Comparison of ENCODE assay signal across 29 cellular contexts in genomic region chr13:109881961-109882558, GRCh38.
"Had no signal": no experiment of that assay in that cellular context is flagged by ENCODE, and none has a peak within 500 bp of the region (broad histone marks: within the 10 kb centered on the region; RNA-seq: fewer than 3 reads in every experiment).

No MANE protein-coding gene starts in this region.

- H3K27me3 ChIP-seq: ascending aorta, gastrocnemius medialis, heart left ventricle had no signal

- DNase-seq: activated CD4-positive, alpha-beta memory T cell treated with anti-CD3 and anti-CD28 coated beads for 36 hours; activated CD4-positive, alpha-beta T cell treated with anti-CD3 and anti-CD28 coated beads for 36 hours; activated CD4-positive, alpha-beta T cell treated with anti-CD3 and anti-CD28 coated beads, Interleukin-2, amount 10 ng/mL, durations not matched to agents 24 days and 14 days; activated CD4-positive, CD25-positive, alpha-beta regulatory T cell; activated CD4-positive, CD25-positive, alpha-beta regulatory T cell treated with anti-CD3 and anti-CD28 coated beads, Interleukin-2, amount 50 U/mL, for 72 hours; activated CD8-positive, alpha-beta memory T cell treated with anti-CD3 and anti-CD28 coated beads, Interleukin-2, amount 10 ng/mL, durations not matched to agents 7 days and 5 days; activated CD8-positive, alpha-beta memory T cell treated with anti-CD3 and anti-CD28 coated beads, Interleukin-2, amount 50 U/mL, for 4 hours; activated CD8-positive, alpha-beta T cell treated with anti-CD3 and anti-CD28 coated beads, Interleukin-2, amount 10 ng/mL, durations not matched to agents 7 days and 5 days; activated gamma-delta T cell; activated naive CD4-positive, alpha-beta T cell; activated naive CD4-positive, alpha-beta T cell treated with anti-CD3 and anti-CD28 coated beads, Interleukin-2, amount 10 ng/mL, durations not matched to agents 7 days and 5 days; activated naive CD8-positive, alpha-beta T cell treated with anti-CD3 and anti-CD28 coated beads, Interleukin-2, amount 10 ng/mL, durations not matched to agents 7 days and 5 days; activated T-cell treated with anti-CD3 and anti-CD28 coated beads, Interleukin-2, amount 50 U/mL, for 1 hour; activated T-cell treated with anti-CD3 and anti-CD28 coated beads, Interleukin-2, amount 50 U/mL, for 48 hours; effector memory CD4-positive, alpha-beta T cell; endodermal cell; erythroblast; foreskin fibroblast; gastrocnemius medialis; glutamatergic neuron; heart left ventricle; T-helper 1 cell; T-helper 17 cell; T1000 had no signal

- ATAC-seq: activated CD4-positive, alpha-beta T cell treated with anti-CD3 and anti-CD28 coated beads for 36 hours; activated CD8-positive, alpha-beta memory T cell treated with anti-CD3 and anti-CD28 coated beads, Interleukin-2, amount 10 ng/mL, durations not matched to agents 7 days and 5 days; activated CD8-positive, alpha-beta T cell treated with anti-CD3 and anti-CD28 coated beads, Interleukin-2, amount 10 ng/mL, durations not matched to agents 7 days and 5 days; activated naive CD4-positive, alpha-beta T cell treated with anti-CD3 and anti-CD28 coated beads, Interleukin-2, amount 50 U/mL, for 72 hours; gastrocnemius medialis; heart left ventricle; T-helper 17 cell had no signal

- H3K4me3 ChIP-seq: ascending aorta, coronary artery, dorsolateral prefrontal cortex, gastrocnemius medialis, heart left ventricle had no signal

- H3K27ac ChIP-seq: ascending aorta, coronary artery, dorsolateral prefrontal cortex, gastrocnemius medialis, heart left ventricle had no signal

- H3K36me3 ChIP-seq: ascending aorta, gastrocnemius medialis, heart left ventricle had no signal

- FAIRE-seq: bronchial epithelial cell had no signal

- H3K9me3 ChIP-seq: ascending aorta, gastrocnemius medialis, heart left ventricle had no signal

- H3K4me1 ChIP-seq: ascending aorta had no signal
